8 cellular contexts compared by ENCODE assay signal in genomic region chr1:218299416-218299815, GRCh38. TPM values are rescaled to one million over a fixed set of nuclear protein-coding genes. Genes with fewer than 3 reads are reported as not detected.
DNase-seq lines count a peak whose midpoint lies in the region; ATAC-seq and TF ChIP-seq lines count a peak whose summit lies in the region.

No MANE protein-coding gene starts in this region.

- no peak overlapping the region for H2AFZ ChIP-seq in KMS-11 (ENCODE audit: low read depth)

- DNase-seq in SIG-M5 treated with dmso at 0.1 percent for 504 hours (lab: John Stamatoyannopoulos, UW; ENCODE audit: unreplicated experiment), result peak; percentile 66
- DNase-seq in SIG-M5 (lab: John Stamatoyannopoulos, UW), result no peak
- no peak for DNase-seq in ascending aorta (ENCODE audit: low spot score in 2 of 2)
- no peak for DNase-seq in lower lobe of right lung
- DNase-seq in posterior cingulate gyrus, result no peak

- no peak overlapping the region for H3K4me3 ChIP-seq in KMS-11 (IDR thresholded peaks at IDR 0.05; ENCODE audit: insufficient read depth, low read depth, low read length)
- H3K4me3 ChIP-seq in ascending aorta, result no peak overlapping the region
- H3K4me3 ChIP-seq in lower lobe of right lung, result no peak overlapping the region

- H3K27ac ChIP-seq in KMS-11 (no peak overlapping the region), ascending aorta (no peak overlapping the region), lower lobe of right lung (no peak overlapping the region)

- ATAC-seq in lower lobe of right lung (no peak), HG02938 (IDR thresholded peaks at IDR 0.05; ENCODE audit: unreplicated experiment) (no peak), GM19023 (IDR thresholded peaks at IDR 0.05; ENCODE audit: unreplicated experiment) (no peak)

- H3K4me2 ChIP-seq in KMS-11, result no peak overlapping the region

- H4K20me1 ChIP-seq in KMS-11 (ENCODE audit: insufficient read depth), result peaks cover 15% of the 10 kb centered on the region; the same call in 1 of the 2 replicates

- H3K4me1 ChIP-seq in KMS-11 (ENCODE audit: low read depth, poor library complexity, severe bottlenecking) (peaks cover 54% of the 10 kb centered on the region), ascending aorta (no peaks in the 10 kb centered on the region), lower lobe of right lung (peaks cover 4% of the 10 kb centered on the region)

- H3K27me3 ChIP-seq in KMS-11 (ENCODE audit: insufficient read depth, low read depth) (no peaks in the 10 kb centered on the region), ascending aorta (no peaks in the 10 kb centered on the region), lower lobe of right lung (ENCODE audit: low read depth) (no peaks in the 10 kb centered on the region)

- no peak overlapping the region for H3K9ac ChIP-seq in KMS-11

- intact Hi-C loops in ascending aorta (cut with DNase I), result no loop called here
- intact Hi-C loops in lower lobe of right lung (cut with DNase I), result no loop called here
- intact Hi-C loops in posterior cingulate gyrus (cut with DNase I), result no loop called here

- H3K36me3 ChIP-seq in KMS-11 (ENCODE audit: insufficient read depth) (no peaks in the 10 kb centered on the region), ascending aorta (peaks cover 0 to 5% of the 10 kb centered on the region in 2 donors), lower lobe of right lung (peaks cover 14% of the 10 kb centered on the region)

- TF ChIP-seq CTCF in KMS-11 (conservative IDR thresholded peaks at IDR 0.05; ENCODE audit: low read depth, low read length), result peak; percentile 62
- peak in 2 of 3 experiments; percentile 17 to 27 for TF ChIP-seq CTCF in ascending aorta (IDR thresholded peaks at IDR 0.05)
- peak; percentile 20 for TF ChIP-seq CTCF in lower lobe of right lung (IDR thresholded peaks at IDR 0.05)

- H3K9me3 ChIP-seq in ascending aorta, result no peaks in the 10 kb centered on the region
- no peaks in the 10 kb centered on the region for H3K9me3 ChIP-seq in lower lobe of right lung

- peaks cover 54% of the 10 kb centered on the region; the same call in 1 of the 2 replicates for H3K79me2 ChIP-seq in KMS-11 (ENCODE audit: insufficient read depth, low read depth)

RNA-seq across cellular contexts. Expression of gene RRP15, which starts 14.3 kb away (rescaled TPM):
- total RNA-seq in ascending aorta (1.9 TPM), lower lobe of right lung (18.7 TPM)

RNA-seq across cellular contexts. Expression of gene TGFB2, which starts 45.7 kb away (rescaled TPM):
- total RNA-seq in ascending aorta, result 9.9 TPM
- 10.2 TPM for total RNA-seq in lower lobe of right lung
